ENCODE assay signal across 8 cellular contexts in genomic region chr6:139370047-139370706, GRCh38. TPM values are rescaled to one million over a fixed set of nuclear protein-coding genes. Genes with fewer than 3 reads are reported as not detected.
A peak's percentile ranks its signal among the peaks of the same experiment; 100 is the strongest.
DNase-seq lines count a peak whose midpoint lies in the region; ATAC-seq, FAIRE-seq and TF ChIP-seq lines count a peak whose summit lies in the region.

No MANE protein-coding gene starts in this region.

- no peak for FAIRE-seq in GM12892 (lab: Jason Lieb, UNC)

- DNase-seq in NCI-H146 (lab: John Stamatoyannopoulos, UW) (peak; percentile 23), NCI-H146 treated with DMSO at 0.1 percent for 48 hours (lab: John Stamatoyannopoulos, UW; ENCODE audit: unreplicated experiment) (no peak), NCI-H2171 treated with DMSO at 0.1 percent for 48 hours (lab: John Stamatoyannopoulos, UW) (peak; percentile 91), cardiac fibroblast (ENCODE audit: low read depth in 2 of 2) (peak; percentile 79 to 84), mesothelial cell of epicardium (ENCODE audit: low spot score in 2 of 2, unreplicated experiment in 2 of 2) (no peak), amygdala (lab: John Stamatoyannopoulos, UW) (no peak), GM12892 (ENCODE audit: insufficient read length) (no peak)

- no peaks in the 10 kb centered on the region for H3K27me3 Mint-ChIP-seq in mesothelial cell of epicardium (ENCODE audit: low read depth)

- peak overlapping the region; percentile 98 for H3K4me3 Mint-ChIP-seq in mesothelial cell of epicardium

- H3K9me3 Mint-ChIP-seq in mesothelial cell of epicardium = no peaks in the 10 kb centered on the region

- ATAC-seq in GM21619 (IDR thresholded peaks at IDR 0.05; ENCODE audit: unreplicated experiment) = no peak

- H3K36me3 Mint-ChIP-seq in mesothelial cell of epicardium = peaks cover 6% of the 10 kb centered on the region

- TF ChIP-seq CTCF in cardiac fibroblast (IDR thresholded peaks at IDR 0.05; ENCODE audit: low read depth, low read length) = no peak
- TF ChIP-seq CTCF in mesothelial cell of epicardium (IDR thresholded peaks at IDR 0.05; ENCODE audit: unreplicated experiment) = no peak

- peak overlapping the region; percentile 81 for H3K27ac Mint-ChIP-seq in mesothelial cell of epicardium

- H3K4me1 Mint-ChIP-seq in mesothelial cell of epicardium = peaks cover 50% of the 10 kb centered on the region

- H3K4me3 ChIP-seq in cardiac fibroblast (replicated peaks in 1 of 2; ENCODE audit: low read depth in 2 of 2, low read length in 2 of 2) = no peak overlapping the region

- no peak for TF ChIP-seq POLR2A in GM12892 (IDR thresholded peaks at IDR 0.05; ENCODE audit: low read depth, low read length)

RNA-seq across cellular contexts. Expression of gene CITED2, which starts 4.3 kb away (rescaled TPM):
- 85.0 to 92.9 TPM (median 91.1 TPM) in 3 replicates for total RNA-seq in mesothelial cell of epicardium
- 4.3 TPM for polyA plus RNA-seq in GM12892 (2012; ENCODE audit: missing spikeins)

Comparison
In these comparisons a context has a peak if more than half of its experiments do, and no peak if none do; other contexts are left out.
1. DNase-seq: peak in NCI-H146 (single experiment), NCI-H2171 treated with DMSO at 0.1 percent for 48 hours (single experiment) and cardiac fibroblast (2 of 2); none in NCI-H146 treated with DMSO at 0.1 percent for 48 hours (single experiment), mesothelial cell of epicardium (0 of 2), amygdala (0 of 56) and GM12892 (single experiment).